In genomic region chr2:108459441-108459840, GRCh38 we compare ENCODE assay signal across 21 cellular contexts.
"Had no signal": no experiment of that assay in that cellular context is flagged by ENCODE, and none has a peak within 500 bp of the region (broad histone marks: within the 10 kb centered on the region; RNA-seq: fewer than 3 reads in every experiment).

No MANE protein-coding gene starts in this region.

- H3K27ac Mint-ChIP-seq: activated CD4-positive, alpha-beta memory T cell treated with anti-CD3 and anti-CD28 coated beads, Interleukin-2, amount 10 ng/mL, durations not matched to agents 7 days and 5 days; nephron progenitor cell; stimulated activated naive CD8-positive, alpha-beta T cell treated with anti-CD3 and anti-CD28 coated beads, Interleukin-15, amount 100 ng/mL, for 72 hours had no signal

- H3K27me3 Mint-ChIP-seq: activated CD4-positive, alpha-beta memory T cell treated with anti-CD3 and anti-CD28 coated beads, Interleukin-2, amount 10 ng/mL, durations not matched to agents 7 days and 5 days; activated CD4-positive, alpha-beta T cell treated with anti-CD3 and anti-CD28 coated beads, Interleukin-2, amount 10 ng/mL, durations not matched to agents 24 days and 14 days; stimulated activated naive CD8-positive, alpha-beta T cell treated with anti-CD3 and anti-CD28 coated beads, Interleukin-15, amount 100 ng/mL, for 72 hours had no signal

- H3K4me3 ChIP-seq: adrenal gland, gastroesophageal sphincter, pancreas, skin epidermis, tibial artery had no signal

- DNase-seq: activated CD4-positive, alpha-beta memory T cell treated with anti-CD3 and anti-CD28 coated beads, Interleukin-2, amount 10 ng/mL, durations not matched to agents 7 days and 5 days; activated CD4-positive, alpha-beta T cell treated with anti-CD3 and anti-CD28 coated beads, Interleukin-2, amount 10 ng/mL, durations not matched to agents 24 days and 14 days; activated naive CD4-positive, alpha-beta T cell treated with anti-CD3 and anti-CD28 coated beads, Interleukin-2, amount 50 U/mL, for 16 hours; adrenal gland; central memory CD4-positive, alpha-beta T cell; dermis blood vessel endothelial cell; effector CD8-positive, alpha-beta T cell; head of caudate nucleus; hypothalamus; left ventricle myocardium superior; nephron progenitor cell; pancreas; right cardiac atrium; stimulated activated CD4-positive, alpha-beta T cell treated with anti-CD3 and anti-CD28 coated beads, Interleukin-2, amount 100 ng/mL, for 24 hours; stimulated activated naive CD8-positive, alpha-beta T cell treated with anti-CD3 and anti-CD28 coated beads, Interleukin-15, amount 100 ng/mL, for 72 hours; tibial artery had no signal

- H3K4me1 ChIP-seq: gastroesophageal sphincter, pancreas, tibial artery had no signal

- H3K9me3 ChIP-seq: pancreas had no signal

- H3K4me1 Mint-ChIP-seq: nephron progenitor cell had no signal

- H3K27ac ChIP-seq: adrenal gland, gastroesophageal sphincter, pancreas, skin epidermis, tibial artery had no signal

- ATAC-seq: activated CD4-positive, CD25-positive, alpha-beta regulatory T cell treated with anti-CD3 and anti-CD28 coated beads, Interleukin-2, amount 50 U/mL, for 24 hours; esophagus mucosa; gastroesophageal sphincter; left ventricle myocardium superior; pancreas; right cardiac atrium; stimulated activated effector memory CD8-positive, alpha-beta T cell treated with anti-CD3 and anti-CD28 coated beads, Interleukin-12 subunit alpha, Interleukin-12 subunit beta, amount 100 ng/mL, for 72 hours; stimulated activated naive CD8-positive, alpha-beta T cell treated with anti-CD3 and anti-CD28 coated beads, Interleukin-15, amount 100 ng/mL, for 72 hours had no signal

- H3K27me3 ChIP-seq: adrenal gland, gastroesophageal sphincter, pancreas, tibial artery had no signal

- H3K4me3 Mint-ChIP-seq: activated CD4-positive, alpha-beta memory T cell treated with anti-CD3 and anti-CD28 coated beads, Interleukin-2, amount 10 ng/mL, durations not matched to agents 7 days and 5 days; nephron progenitor cell; stimulated activated effector memory CD8-positive, alpha-beta T cell treated with anti-CD3 and anti-CD28 coated beads, Interleukin-12 subunit alpha, Interleukin-12 subunit beta, amount 100 ng/mL, for 72 hours; stimulated activated naive CD8-positive, alpha-beta T cell treated with anti-CD3 and anti-CD28 coated beads, Interleukin-15, amount 100 ng/mL, for 72 hours had no signal
